In the genomic region with DNA sequence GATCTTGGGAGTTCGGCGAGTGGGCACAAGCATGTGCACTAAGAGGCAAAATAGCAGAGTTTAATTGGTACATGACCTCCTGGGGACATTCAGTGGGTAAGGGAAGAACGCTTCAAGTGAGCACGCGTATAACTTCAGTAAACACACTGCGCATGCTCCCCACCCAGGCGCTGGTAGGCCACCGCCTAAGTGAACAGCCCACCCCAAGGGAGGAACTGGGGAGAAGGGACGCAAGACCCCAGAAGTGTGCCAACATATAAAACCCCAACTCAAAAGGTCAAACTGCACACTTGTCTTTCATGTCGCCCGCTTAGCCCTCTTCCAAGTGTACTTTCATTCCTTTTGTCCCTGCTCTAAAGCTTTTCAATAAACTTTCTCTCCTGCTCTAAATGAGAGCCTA, we compare ENCODE assay signal across 9 cellular contexts. TPM values are rescaled to one million over a fixed set of nuclear protein-coding genes. Genes with fewer than 3 reads are reported as not detected.
A peak's percentile ranks its signal among the peaks of the same experiment; 100 is the strongest.
DNase-seq lines count a peak whose midpoint lies in the region; ATAC-seq and TF ChIP-seq lines count a peak whose summit lies in the region.
"Had no signal": no experiment of that assay in that cellular context is flagged by ENCODE, and none has a peak within 500 bp of the region (broad histone marks: within the 10 kb centered on the region; RNA-seq: fewer than 3 reads in every experiment).

No MANE protein-coding gene starts in this region.

- H3K4me3 Mint-ChIP-seq in naive B cell, result peak overlapping the region in 6 of 8 donors; percentile 15 to 79 (median 53)

- CTCF ChIA-PET in AG04450 (lab: Charles Lee), result interaction anchor here (2.6 kb wide), 1 partner anchor 8 kb away, joined by 16 read pairs; no protein-coding TSS in a partner anchor

- no peaks in the 10 kb centered on the region for H3K27me3 Mint-ChIP-seq in naive B cell

- peak overlapping the region in 1 of 6 donors; percentile 69 for H3K27ac Mint-ChIP-seq in naive B cell

- no peak for TF ChIP-seq CTCF in AG04450 (IDR thresholded peaks at IDR 0.05; ENCODE audit: low read depth, low read length)

- peaks cover 0 to 4% (median 0%) of the 10 kb centered on the region in 3 donors for H3K4me1 Mint-ChIP-seq in naive B cell

- H3K27ac ChIP-seq in AG04450 (ENCODE audit: low read depth, low read length), result no peak overlapping the region
- peak overlapping the region; percentile 49 for H3K27ac ChIP-seq in cingulate gyrus (ENCODE audit: low read depth, low read length)
- H3K27ac ChIP-seq: neutrophil had no signal

- POLR2A ChIA-PET in AG04450 (lab: Yijun Ruan, JAX), result no interaction called here

- H3K27me3 ChIP-seq in AG04450 (ENCODE audit: control insufficient read depth, insufficient read depth, low read length), result peaks cover 3% of the 10 kb centered on the region
- H3K27me3 ChIP-seq: neutrophil had no signal

- H3K36me3 Mint-ChIP-seq in naive B cell, result no peaks in the 10 kb centered on the region

- H3K9me3 Mint-ChIP-seq in naive B cell, result no peaks in the 10 kb centered on the region

- ATAC-seq in naive B cell (ENCODE audit: low read depth in 2 of 2) (peak; percentile 41 to 49), SK-N-SH treated with all-trans-retinoic acid at 6 μM for 48 hours (no peak)

- DNase-seq in AG04450 (ENCODE audit: low read depth, low spot score), result no peak
- peak; percentile 15 for DNase-seq in NCI-H1092 (lab: John Stamatoyannopoulos, UW)
- DNase-seq in naive B cell, result peak; percentile 20
- no peak for DNase-seq in NCI-H2196 treated with DMSO at 0.1 percent for 48 hours (lab: John Stamatoyannopoulos, UW; ENCODE audit: unreplicated experiment)
- no peak for DNase-seq in glomerular visceral epithelial cell (ENCODE audit: extremely low spot score)
- DNase-seq in CD1c-positive myeloid dendritic cell (ENCODE audit: extremely low spot score), result no peak

- H3K9me3 ChIP-seq in AG04450 (ENCODE audit: control insufficient read depth, insufficient read depth, low read length), result peaks cover 3% of the 10 kb centered on the region; the same call in 1 of the 2 replicates
- H3K9me3 ChIP-seq: neutrophil had no signal

- H3K4me3 ChIP-seq in AG04450 (ENCODE audit: low read depth, low read length), result 0 out of 2 replicates have a peak overlapping the region, but pooled peaks have one; percentile 20

TF ChIP-seq in SK-N-SH treated with all-trans-retinoic acid at 6 μM for 48 hours, 23 proteins besides CTCF, POLR2A, EP300 and RAD21:
- TF ChIP-seq RARB (CRISPR knock-in tag; IDR thresholded peaks at IDR 0.05) (no peak), ESRRG (CRISPR knock-in tag; IDR thresholded peaks at IDR 0.05) (no peak), GLIS3 (CRISPR knock-in tag; IDR thresholded peaks at IDR 0.05) (no peak), ZNF70 (CRISPR knock-in tag; IDR thresholded peaks at IDR 0.05) (no peak), ISL1 (CRISPR knock-in tag; IDR thresholded peaks at IDR 0.05) (no peak), ZC3H10 (CRISPR knock-in tag; IDR thresholded peaks at IDR 0.05) (no peak), ZNF565 (CRISPR knock-in tag; conservative IDR thresholded peaks at IDR 0.05; ENCODE audit: low read depth) (no peak)
- TF ChIP-seq, protein P1, sequence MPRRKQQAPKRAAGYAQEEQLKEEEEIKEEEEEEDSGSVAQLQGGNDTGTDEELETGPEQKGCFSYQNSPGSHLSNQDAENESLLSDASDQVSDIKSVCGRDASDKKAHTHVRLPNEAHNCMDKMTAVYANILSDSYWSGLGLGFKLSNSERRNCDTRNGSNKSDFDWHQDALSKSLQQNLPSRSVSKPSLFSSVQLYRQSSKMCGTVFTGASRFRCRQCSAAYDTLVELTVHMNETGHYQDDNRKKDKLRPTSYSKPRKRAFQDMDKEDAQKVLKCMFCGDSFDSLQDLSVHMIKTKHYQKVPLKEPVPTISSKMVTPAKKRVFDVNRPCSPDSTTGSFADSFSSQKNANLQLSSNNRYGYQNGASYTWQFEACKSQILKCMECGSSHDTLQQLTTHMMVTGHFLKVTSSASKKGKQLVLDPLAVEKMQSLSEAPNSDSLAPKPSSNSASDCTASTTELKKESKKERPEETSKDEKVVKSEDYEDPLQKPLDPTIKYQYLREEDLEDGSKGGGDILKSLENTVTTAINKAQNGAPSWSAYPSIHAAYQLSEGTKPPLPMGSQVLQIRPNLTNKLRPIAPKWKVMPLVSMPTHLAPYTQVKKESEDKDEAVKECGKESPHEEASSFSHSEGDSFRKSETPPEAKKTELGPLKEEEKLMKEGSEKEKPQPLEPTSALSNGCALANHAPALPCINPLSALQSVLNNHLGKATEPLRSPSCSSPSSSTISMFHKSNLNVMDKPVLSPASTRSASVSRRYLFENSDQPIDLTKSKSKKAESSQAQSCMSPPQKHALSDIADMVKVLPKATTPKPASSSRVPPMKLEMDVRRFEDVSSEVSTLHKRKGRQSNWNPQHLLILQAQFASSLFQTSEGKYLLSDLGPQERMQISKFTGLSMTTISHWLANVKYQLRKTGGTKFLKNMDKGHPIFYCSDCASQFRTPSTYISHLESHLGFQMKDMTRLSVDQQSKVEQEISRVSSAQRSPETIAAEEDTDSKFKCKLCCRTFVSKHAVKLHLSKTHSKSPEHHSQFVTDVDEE (CRISPR knock-in tag; IDR thresholded peaks at IDR 0.05), result no peak
- TF ChIP-seq, protein P2, sequence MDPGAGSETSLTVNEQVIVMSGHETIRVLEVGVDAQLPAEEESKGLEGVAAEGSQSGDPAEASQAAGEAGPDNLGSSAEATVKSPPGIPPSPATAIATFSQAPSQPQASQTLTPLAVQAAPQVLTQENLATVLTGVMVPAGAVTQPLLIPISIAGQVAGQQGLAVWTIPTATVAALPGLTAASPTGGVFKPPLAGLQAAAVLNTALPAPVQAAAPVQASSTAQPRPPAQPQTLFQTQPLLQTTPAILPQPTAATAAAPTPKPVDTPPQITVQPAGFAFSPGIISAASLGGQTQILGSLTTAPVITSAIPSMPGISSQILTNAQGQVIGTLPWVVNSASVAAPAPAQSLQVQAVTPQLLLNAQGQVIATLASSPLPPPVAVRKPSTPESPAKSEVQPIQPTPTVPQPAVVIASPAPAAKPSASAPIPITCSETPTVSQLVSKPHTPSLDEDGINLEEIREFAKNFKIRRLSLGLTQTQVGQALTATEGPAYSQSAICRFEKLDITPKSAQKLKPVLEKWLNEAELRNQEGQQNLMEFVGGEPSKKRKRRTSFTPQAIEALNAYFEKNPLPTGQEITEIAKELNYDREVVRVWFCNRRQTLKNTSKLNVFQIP (CRISPR knock-in tag; IDR thresholded peaks at IDR 0.05; ENCODE audit: borderline replicate concordance, low read depth), result no peak
- TF ChIP-seq, protein P3, sequence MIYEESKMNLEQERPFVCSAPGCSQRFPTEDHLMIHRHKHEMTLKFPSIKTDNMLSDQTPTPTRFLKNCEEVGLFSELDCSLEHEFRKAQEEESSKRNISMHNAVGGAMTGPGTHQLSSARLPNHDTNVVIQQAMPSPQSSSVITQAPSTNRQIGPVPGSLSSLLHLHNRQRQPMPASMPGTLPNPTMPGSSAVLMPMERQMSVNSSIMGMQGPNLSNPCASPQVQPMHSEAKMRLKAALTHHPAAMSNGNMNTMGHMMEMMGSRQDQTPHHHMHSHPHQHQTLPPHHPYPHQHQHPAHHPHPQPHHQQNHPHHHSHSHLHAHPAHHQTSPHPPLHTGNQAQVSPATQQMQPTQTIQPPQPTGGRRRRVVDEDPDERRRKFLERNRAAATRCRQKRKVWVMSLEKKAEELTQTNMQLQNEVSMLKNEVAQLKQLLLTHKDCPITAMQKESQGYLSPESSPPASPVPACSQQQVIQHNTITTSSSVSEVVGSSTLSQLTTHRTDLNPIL (CRISPR knock-in tag; IDR thresholded peaks at IDR 0.05; ENCODE audit: low read depth), result no peak
TF ChIP-seq in SK-N-SH treated with all-trans-retinoic acid at 6 μM for 48 hours: peak in this region for 0.

RNA-seq across cellular contexts. Expression of a gene that starts 10.5 kb away (rescaled TPM):
- polyA plus RNA-seq in AG04450 (2011; rRNA removed), result 0.04 and 0.10 TPM in 2 replicates
- 0.17 TPM in 1 of 2 replicates, not detected in the other for polyA minus RNA-seq in AG04450 (2011; rRNA and poly(A)+ RNA removed)
- not detected for polyA plus RNA-seq in naive B cell (ENCODE audit: low read depth in 6 of 6)

RNA-seq across cellular contexts. Expression of a gene that starts 12.4 kb away (rescaled TPM):
- polyA plus RNA-seq in AG04450 (2011; rRNA removed), result not detected in 2 replicates
- not detected in 2 replicates for polyA minus RNA-seq in AG04450 (2011; rRNA and poly(A)+ RNA removed)
- polyA plus RNA-seq in naive B cell (ENCODE audit: low read depth in 6 of 6), result under 1 TPM in 3 of 6 donors, not detected in 3; 0.11 to 0.26 (median 0.17) TPM

RNA-seq across cellular contexts. Expression of a gene that starts 36.2 kb away (rescaled TPM):
- 0.58 and 0.68 TPM in 2 replicates for polyA plus RNA-seq in AG04450 (2011; rRNA removed)
- polyA minus RNA-seq in AG04450 (2011; rRNA and poly(A)+ RNA removed), result 1.1 TPM in 2 replicates
- polyA plus RNA-seq in naive B cell (ENCODE audit: low read depth in 6 of 6), result under 1 TPM in 5 of 6 donors, not detected in 1; 0.21 to 0.70 (median 0.31) TPM

RNA-seq across cellular contexts. Expression of a gene that starts 37.4 kb away (rescaled TPM):
- polyA plus RNA-seq in AG04450 (2011; rRNA removed) (3.7 and 4.3 TPM in 2 replicates), naive B cell (ENCODE audit: low read depth in 6 of 6) (10 to 100 TPM in 3 of 6 donors, 1 to 10 TPM in 3; 2.8 to 15.2 (median 10.6) TPM)
- 1.1 and 1.5 TPM in 2 replicates for polyA minus RNA-seq in AG04450 (2011; rRNA and poly(A)+ RNA removed)

RNA-seq across cellular contexts. Expression of a gene that starts 46.2 kb away (rescaled TPM):
- polyA plus RNA-seq in AG04450 (2011; rRNA removed), result 3.4 and 4.0 TPM in 2 replicates
- polyA minus RNA-seq in AG04450 (2011; rRNA and poly(A)+ RNA removed), result 3.9 and 4.5 TPM in 2 replicates
- 10 to 100 TPM; 27.6 to 73.8 (median 46.4) TPM for polyA plus RNA-seq in naive B cell (ENCODE audit: low read depth in 6 of 6)

Comparison
In these comparisons a context has a peak if more than half of its experiments do, and no peak if none do; other contexts are left out.
1. DNase-seq: peak in NCI-H1092 (single experiment) and naive B cell (single experiment); none in AG04450 (single experiment), NCI-H2196 treated with DMSO at 0.1 percent for 48 hours (single experiment), glomerular visceral epithelial cell (single experiment) and CD1c-positive myeloid dendritic cell (single experiment).